Comparison of ENCODE assay signal across 8 cellular contexts in the genomic region with DNA sequence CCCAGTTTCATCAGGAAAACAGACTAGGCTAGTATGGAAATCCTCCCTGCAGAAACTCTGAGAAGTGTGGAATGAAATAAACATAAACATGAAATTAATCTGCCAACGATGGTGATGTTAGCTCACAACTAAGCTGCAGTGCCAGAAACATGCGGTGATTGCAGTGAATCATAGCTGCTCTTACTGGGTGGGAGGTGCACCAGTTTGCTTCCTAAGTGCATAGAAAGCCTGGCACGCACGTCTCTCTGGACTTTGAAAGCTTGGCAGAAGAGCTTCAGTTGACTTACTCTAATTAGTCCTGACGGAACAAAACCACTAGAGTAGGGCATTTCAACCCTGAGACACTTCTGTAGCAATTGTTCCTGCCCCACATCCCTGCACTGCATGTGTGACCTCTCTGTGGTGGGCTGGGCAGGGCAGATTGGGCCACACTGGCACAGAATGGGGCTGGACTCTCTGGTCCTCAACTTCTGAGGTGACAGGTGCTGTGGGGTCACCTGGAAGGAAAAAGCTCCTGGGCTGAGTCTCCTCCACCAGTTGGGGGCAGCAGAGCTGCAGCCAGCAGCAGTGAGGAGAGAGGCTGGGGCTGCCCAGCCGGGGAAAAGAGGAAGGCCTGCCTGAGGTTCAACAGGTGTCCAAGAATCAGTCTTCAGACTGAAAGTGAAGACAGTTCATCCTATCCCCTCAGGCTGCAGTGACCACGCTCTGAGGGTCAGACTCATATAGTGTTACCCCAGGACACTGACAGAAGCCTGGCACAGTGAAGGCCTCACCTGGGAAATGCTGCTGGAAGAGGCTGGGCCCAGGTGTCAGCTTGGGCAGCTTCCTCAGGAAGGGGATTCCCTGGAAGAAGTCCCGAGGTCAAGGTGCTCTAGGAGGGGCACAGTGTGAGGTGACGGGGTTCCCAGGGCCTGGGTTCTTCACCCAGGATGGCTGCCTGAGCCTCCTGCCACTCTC. TPM values are rescaled to one million over a fixed set of nuclear protein-coding genes. Genes with fewer than 3 reads are reported as not detected.
DNase-seq lines count a peak whose midpoint lies in the region; TF ChIP-seq lines count a peak whose summit lies in the region.

No MANE protein-coding gene starts in this region.

- in situ Hi-C loops in brain microvascular endothelial cell (cut with HindIII; ENCODE audit: low pct_ligation_motif_present, low sequenced_read_pairs), result no loop called here

- DNase-seq in activated naive CD4-positive, alpha-beta T cell treated with anti-CD3 and anti-CD28 coated beads, Interleukin-2, amount 10 ng/mL, durations not matched to agents 7 days and 5 days, result peak; percentile 40
- no peak for DNase-seq in activated naive CD4-positive, alpha-beta T cell treated with anti-CD3 and anti-CD28 coated beads, Interleukin-2, amount 50 U/mL, for 16 hours
- DNase-seq in LHCN-M2 (ENCODE audit: low read depth), result peak; percentile 49
- DNase-seq in brain microvascular endothelial cell, result peak; percentile 34
- no peak for DNase-seq in NCI-H524 treated with DMSO at 0.1 percent for 48 hours (lab: John Stamatoyannopoulos, UW)
- DNase-seq in NCI-H1436 treated with DMSO at 0.1 percent for 48 hours (lab: John Stamatoyannopoulos, UW), result no peak
- DNase-seq in substantia nigra (lab: John Stamatoyannopoulos, UW), result no peak

- no peak overlapping the region for H3K27ac Mint-ChIP-seq in activated naive CD4-positive, alpha-beta T cell treated with anti-CD3 and anti-CD28 coated beads, Interleukin-2, amount 10 ng/mL, durations not matched to agents 7 days and 5 days
- H3K27ac Mint-ChIP-seq in nephron, result peak overlapping the region; percentile 42 to 81 (median 53)

- peaks cover 5% of the 10 kb centered on the region for H3K27me3 Mint-ChIP-seq in activated naive CD4-positive, alpha-beta T cell treated with anti-CD3 and anti-CD28 coated beads, Interleukin-2, amount 10 ng/mL, durations not matched to agents 7 days and 5 days
- peaks cover 12% of the 10 kb centered on the region for H3K27me3 Mint-ChIP-seq in nephron (ENCODE audit: low read depth)

- H3K4me1 Mint-ChIP-seq in activated naive CD4-positive, alpha-beta T cell treated with anti-CD3 and anti-CD28 coated beads, Interleukin-2, amount 10 ng/mL, durations not matched to agents 7 days and 5 days, result no peaks in the 10 kb centered on the region
- peaks cover 55% of the 10 kb centered on the region for H3K4me1 Mint-ChIP-seq in nephron

- no peaks in the 10 kb centered on the region for H3K9me3 Mint-ChIP-seq in activated naive CD4-positive, alpha-beta T cell treated with anti-CD3 and anti-CD28 coated beads, Interleukin-2, amount 10 ng/mL, durations not matched to agents 7 days and 5 days
- no peaks in the 10 kb centered on the region for H3K9me3 Mint-ChIP-seq in nephron

- TF ChIP-seq CTCF in brain microvascular endothelial cell (IDR thresholded peaks at IDR 0.05; ENCODE audit: low read depth, low read length, missing control alignments) (peak; percentile 62), nephron (IDR thresholded peaks at IDR 0.05; ENCODE audit: unreplicated experiment in 3 of 3) (peak; percentile 34 to 56 (median 39))

- H3K27me3 ChIP-seq in brain microvascular endothelial cell (replicated peaks), result peaks cover 20% of the 10 kb centered on the region

- H3K36me3 ChIP-seq in brain microvascular endothelial cell (replicated peaks), result no peaks in the 10 kb centered on the region

- no peaks in the 10 kb centered on the region for H3K36me3 Mint-ChIP-seq in activated naive CD4-positive, alpha-beta T cell treated with anti-CD3 and anti-CD28 coated beads, Interleukin-2, amount 10 ng/mL, durations not matched to agents 7 days and 5 days
- no peaks in the 10 kb centered on the region for H3K36me3 Mint-ChIP-seq in nephron (ENCODE audit: low read depth)

- CTCF ChIA-PET in activated naive CD4-positive, alpha-beta T cell treated with anti-CD3 and anti-CD28 coated beads, Interleukin-2, amount 10 ng/mL, durations not matched to agents 7 days and 5 days (lab: Charles Lee), result interaction anchor here (1.0 to 3.1 kb wide), 9 partner anchors 10 to 222 kb away, joined by 3 to 27 read pairs (median 4); no protein-coding TSS in a partner anchor

- H3K4me3 Mint-ChIP-seq in activated naive CD4-positive, alpha-beta T cell treated with anti-CD3 and anti-CD28 coated beads, Interleukin-2, amount 10 ng/mL, durations not matched to agents 7 days and 5 days, result no peak overlapping the region
- peak overlapping the region in 1 of 3 experiments; percentile 9 for H3K4me3 Mint-ChIP-seq in nephron

- H3K4me3 ChIP-seq in brain microvascular endothelial cell (ENCODE audit: low read depth, low read length), result no peak overlapping the region

- H3K27ac ChIP-seq in brain microvascular endothelial cell, result peak overlapping the region; percentile 36
- H3K27ac ChIP-seq in substantia nigra (ENCODE audit: low read depth, low read length, poor library complexity, severe bottlenecking), result no peak overlapping the region

RNA-seq across cellular contexts. Expression of a gene that starts 40.5 kb away (rescaled TPM):
- total RNA-seq in LHCN-M2 (2014; rRNA removed), result not detected in 2 replicates
- polyA plus RNA-seq in LHCN-M2 (2012), result not detected

Comparison
In these comparisons a context has a peak if more than half of its experiments do, and no peak if none do; other contexts are left out.
1. DNase-seq: peak in activated naive CD4-positive, alpha-beta T cell treated with anti-CD3 and anti-CD28 coated beads, Interleukin-2, amount 10 ng/mL, durations not matched to agents 7 days and 5 days (single experiment), LHCN-M2 (single experiment) and brain microvascular endothelial cell (single experiment); none in activated naive CD4-positive, alpha-beta T cell treated with anti-CD3 and anti-CD28 coated beads, Interleukin-2, amount 50 U/mL, for 16 hours (single experiment), NCI-H524 treated with DMSO at 0.1 percent for 48 hours (single experiment), NCI-H1436 treated with DMSO at 0.1 percent for 48 hours (single experiment) and substantia nigra (0 of 49).